ENCODE assay signal across 1 cellular context in the genomic region with DNA sequence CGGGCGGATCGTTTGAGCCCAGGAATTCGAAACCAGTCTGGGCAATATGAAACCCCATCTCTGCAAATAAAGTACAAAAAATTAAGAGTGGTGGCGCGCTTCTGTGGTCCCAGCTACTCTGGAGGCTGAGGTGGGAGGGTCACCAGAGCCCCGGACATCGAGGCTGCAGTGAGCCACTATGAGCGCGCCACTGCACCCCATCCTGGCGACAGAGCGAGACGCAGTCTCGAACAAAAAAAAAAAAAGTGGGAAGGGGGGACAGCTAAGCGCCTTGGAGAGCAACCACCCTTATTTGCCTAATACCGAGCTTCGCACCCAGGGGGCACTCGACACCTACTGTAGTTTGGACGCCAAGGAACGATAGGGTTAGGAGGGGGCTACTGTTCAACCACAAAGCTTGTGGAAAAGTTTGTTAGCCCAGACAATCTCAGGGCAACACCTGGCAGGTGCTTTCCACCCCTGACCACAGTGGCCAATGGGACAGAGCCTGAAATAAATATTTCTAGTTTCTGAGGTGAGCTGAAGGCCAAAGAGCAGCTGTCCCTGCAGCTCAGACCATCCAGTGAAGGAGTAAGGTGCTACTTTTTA.
TF ChIP-seq lines count a peak whose summit lies in the region.

No MANE protein-coding gene starts in this region.

TF ChIP-seq in HEK293, 187 proteins besides CTCF, POLR2A, EP300 and RAD21 (continued from another document and continues in another):
- TF ChIP-seq, protein P1, sequence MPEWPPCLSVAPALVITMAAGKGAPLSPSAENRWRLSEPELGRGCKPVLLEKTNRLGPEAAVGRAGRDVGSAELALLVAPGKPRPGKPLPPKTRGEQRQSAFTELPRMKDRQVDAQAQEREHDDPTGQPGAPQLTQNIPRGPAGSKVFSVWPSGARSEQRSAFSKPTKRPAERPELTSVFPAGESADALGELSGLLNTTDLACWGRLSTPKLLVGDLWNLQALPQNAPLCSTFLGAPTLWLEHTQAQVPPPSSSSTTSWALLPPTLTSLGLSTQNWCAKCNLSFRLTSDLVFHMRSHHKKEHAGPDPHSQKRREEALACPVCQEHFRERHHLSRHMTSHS (tag by site-specific recombination; IDR thresholded peaks at IDR 0.05) = no peak
- TF ChIP-seq ZNF366 (tag by site-specific recombination; conservative IDR thresholded peaks at IDR 0.05) (0 out of 2 replicates have a peak, but pooled peaks have one; percentile 32), HOXA7 (CRISPR knock-in tag; IDR thresholded peaks at IDR 0.05; ENCODE audit: borderline replicate concordance) (no peak), ZXDB (tag by site-specific recombination; IDR thresholded peaks at IDR 0.05) (no peak), ZBTB20 (tag by site-specific recombination; IDR thresholded peaks at IDR 0.05) (peak; percentile 54; the same call in 1 of the 2 replicates), ZNF266 (tag by site-specific recombination; IDR thresholded peaks at IDR 0.05; ENCODE audit: low read depth) (no peak), ZNF624 (tag by site-specific recombination; IDR thresholded peaks at IDR 0.05) (no peak), EGR2 (tag by site-specific recombination; IDR thresholded peaks at IDR 0.05; ENCODE audit: low read depth) (no peak), ZNF335 (tag by site-specific recombination; conservative IDR thresholded peaks at IDR 0.05) (peak; percentile 13; the same call in 1 of the 2 replicates), ZNF843 (tag by site-specific recombination; IDR thresholded peaks at IDR 0.05) (no peak; the same call in 1 of the 2 replicates), ZNF621 (tag by site-specific recombination; IDR thresholded peaks at IDR 0.05) (no peak), ZNF311 (tag by site-specific recombination; IDR thresholded peaks at IDR 0.05; ENCODE audit: borderline replicate concordance) (no peak), ZNF211 (tag by site-specific recombination; IDR thresholded peaks at IDR 0.05; ENCODE audit: low read depth) (no peak), SALL2 (tag by site-specific recombination; IDR thresholded peaks at IDR 0.05; ENCODE audit: borderline replicate concordance) (no peak), ZNF654 (tag by site-specific recombination; IDR thresholded peaks at IDR 0.05; ENCODE audit: low read depth) (peak; percentile 68), ZNF175 (tag by site-specific recombination; IDR thresholded peaks at IDR 0.05) (no peak), ZNF701 (tag by site-specific recombination; IDR thresholded peaks at IDR 0.05) (no peak), GLI2 (tag by site-specific recombination; IDR thresholded peaks at IDR 0.05; ENCODE audit: borderline replicate concordance, low read depth) (no peak), ZNF341 (tag by site-specific recombination; IDR thresholded peaks at IDR 0.05; ENCODE audit: low read depth) (peak; percentile 58; the same call in 1 of the 2 replicates), ZNF426 (tag by site-specific recombination; IDR thresholded peaks at IDR 0.05) (no peak), ZEB2 (tag by site-specific recombination; IDR thresholded peaks at IDR 0.05) (peak; percentile 49), ZNF10 (tag by site-specific recombination; IDR thresholded peaks at IDR 0.05) (no peak), ZNF146 (tag by site-specific recombination; IDR thresholded peaks at IDR 0.05) (no peak; the same call in 1 of the 2 replicates), ZNF777 (tag by site-specific recombination; IDR thresholded peaks at IDR 0.05; ENCODE audit: borderline replicate concordance) (no peak), ZSCAN23 (tag by site-specific recombination; IDR thresholded peaks at IDR 0.05) (no peak), ZNF2 (tag by site-specific recombination; IDR thresholded peaks at IDR 0.05) (peak; percentile 42), ZBTB48 (tag by site-specific recombination; IDR thresholded peaks at IDR 0.05) (no peak), KLF7 (tag by site-specific recombination; IDR thresholded peaks at IDR 0.05; ENCODE audit: borderline replicate concordance) (no peak), YY1 (tag by site-specific recombination; IDR thresholded peaks at IDR 0.05) (no peak), FEZF1 (tag by site-specific recombination; IDR thresholded peaks at IDR 0.05) (no peak), ZNF560 (tag by site-specific recombination; IDR thresholded peaks at IDR 0.05; ENCODE audit: borderline replicate concordance) (no peak), ZNF140 (tag by site-specific recombination; IDR thresholded peaks at IDR 0.05) (no peak), ZNF19 (tag by site-specific recombination; IDR thresholded peaks at IDR 0.05; ENCODE audit: low read depth) (no peak)
- TF ChIP-seq, protein P2, sequence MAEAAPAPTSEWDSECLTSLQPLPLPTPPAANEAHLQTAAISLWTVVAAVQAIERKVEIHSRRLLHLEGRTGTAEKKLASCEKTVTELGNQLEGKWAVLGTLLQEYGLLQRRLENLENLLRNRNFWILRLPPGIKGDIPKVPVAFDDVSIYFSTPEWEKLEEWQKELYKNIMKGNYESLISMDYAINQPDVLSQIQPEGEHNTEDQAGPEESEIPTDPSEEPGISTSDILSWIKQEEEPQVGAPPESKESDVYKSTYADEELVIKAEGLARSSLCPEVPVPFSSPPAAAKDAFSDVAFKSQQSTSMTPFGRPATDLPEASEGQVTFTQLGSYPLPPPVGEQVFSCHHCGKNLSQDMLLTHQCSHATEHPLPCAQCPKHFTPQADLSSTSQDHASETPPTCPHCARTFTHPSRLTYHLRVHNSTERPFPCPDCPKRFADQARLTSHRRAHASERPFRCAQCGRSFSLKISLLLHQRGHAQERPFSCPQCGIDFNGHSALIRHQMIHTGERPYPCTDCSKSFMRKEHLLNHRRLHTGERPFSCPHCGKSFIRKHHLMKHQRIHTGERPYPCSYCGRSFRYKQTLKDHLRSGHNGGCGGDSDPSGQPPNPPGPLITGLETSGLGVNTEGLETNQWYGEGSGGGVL (tag by site-specific recombination; IDR thresholded peaks at IDR 0.05) = no peak
- TF ChIP-seq, protein P3, sequence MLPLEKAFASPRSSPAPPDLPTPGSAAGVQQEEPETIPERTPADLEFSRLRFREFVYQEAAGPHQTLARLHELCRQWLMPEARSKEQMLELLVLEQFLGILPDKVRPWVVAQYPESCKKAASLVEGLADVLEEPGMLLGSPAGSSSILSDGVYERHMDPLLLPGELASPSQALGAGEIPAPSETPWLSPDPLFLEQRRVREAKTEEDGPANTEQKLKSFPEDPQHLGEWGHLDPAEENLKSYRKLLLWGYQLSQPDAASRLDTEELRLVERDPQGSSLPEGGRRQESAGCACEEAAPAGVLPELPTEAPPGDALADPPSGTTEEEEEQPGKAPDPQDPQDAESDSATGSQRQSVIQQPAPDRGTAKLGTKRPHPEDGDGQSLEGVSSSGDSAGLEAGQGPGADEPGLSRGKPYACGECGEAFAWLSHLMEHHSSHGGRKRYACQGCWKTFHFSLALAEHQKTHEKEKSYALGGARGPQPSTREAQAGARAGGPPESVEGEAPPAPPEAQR (tag by site-specific recombination; IDR thresholded peaks at IDR 0.05) = no peak
- TF ChIP-seq, protein P4, sequence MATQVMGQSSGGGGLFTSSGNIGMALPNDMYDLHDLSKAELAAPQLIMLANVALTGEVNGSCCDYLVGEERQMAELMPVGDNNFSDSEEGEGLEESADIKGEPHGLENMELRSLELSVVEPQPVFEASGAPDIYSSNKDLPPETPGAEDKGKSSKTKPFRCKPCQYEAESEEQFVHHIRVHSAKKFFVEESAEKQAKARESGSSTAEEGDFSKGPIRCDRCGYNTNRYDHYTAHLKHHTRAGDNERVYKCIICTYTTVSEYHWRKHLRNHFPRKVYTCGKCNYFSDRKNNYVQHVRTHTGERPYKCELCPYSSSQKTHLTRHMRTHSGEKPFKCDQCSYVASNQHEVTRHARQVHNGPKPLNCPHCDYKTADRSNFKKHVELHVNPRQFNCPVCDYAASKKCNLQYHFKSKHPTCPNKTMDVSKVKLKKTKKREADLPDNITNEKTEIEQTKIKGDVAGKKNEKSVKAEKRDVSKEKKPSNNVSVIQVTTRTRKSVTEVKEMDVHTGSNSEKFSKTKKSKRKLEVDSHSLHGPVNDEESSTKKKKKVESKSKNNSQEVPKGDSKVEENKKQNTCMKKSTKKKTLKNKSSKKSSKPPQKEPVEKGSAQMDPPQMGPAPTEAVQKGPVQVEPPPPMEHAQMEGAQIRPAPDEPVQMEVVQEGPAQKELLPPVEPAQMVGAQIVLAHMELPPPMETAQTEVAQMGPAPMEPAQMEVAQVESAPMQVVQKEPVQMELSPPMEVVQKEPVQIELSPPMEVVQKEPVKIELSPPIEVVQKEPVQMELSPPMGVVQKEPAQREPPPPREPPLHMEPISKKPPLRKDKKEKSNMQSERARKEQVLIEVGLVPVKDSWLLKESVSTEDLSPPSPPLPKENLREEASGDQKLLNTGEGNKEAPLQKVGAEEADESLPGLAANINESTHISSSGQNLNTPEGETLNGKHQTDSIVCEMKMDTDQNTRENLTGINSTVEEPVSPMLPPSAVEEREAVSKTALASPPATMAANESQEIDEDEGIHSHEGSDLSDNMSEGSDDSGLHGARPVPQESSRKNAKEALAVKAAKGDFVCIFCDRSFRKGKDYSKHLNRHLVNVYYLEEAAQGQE (tag by site-specific recombination; IDR thresholded peaks at IDR 0.05) = peak; percentile 79
- TF ChIP-seq, protein P5, sequence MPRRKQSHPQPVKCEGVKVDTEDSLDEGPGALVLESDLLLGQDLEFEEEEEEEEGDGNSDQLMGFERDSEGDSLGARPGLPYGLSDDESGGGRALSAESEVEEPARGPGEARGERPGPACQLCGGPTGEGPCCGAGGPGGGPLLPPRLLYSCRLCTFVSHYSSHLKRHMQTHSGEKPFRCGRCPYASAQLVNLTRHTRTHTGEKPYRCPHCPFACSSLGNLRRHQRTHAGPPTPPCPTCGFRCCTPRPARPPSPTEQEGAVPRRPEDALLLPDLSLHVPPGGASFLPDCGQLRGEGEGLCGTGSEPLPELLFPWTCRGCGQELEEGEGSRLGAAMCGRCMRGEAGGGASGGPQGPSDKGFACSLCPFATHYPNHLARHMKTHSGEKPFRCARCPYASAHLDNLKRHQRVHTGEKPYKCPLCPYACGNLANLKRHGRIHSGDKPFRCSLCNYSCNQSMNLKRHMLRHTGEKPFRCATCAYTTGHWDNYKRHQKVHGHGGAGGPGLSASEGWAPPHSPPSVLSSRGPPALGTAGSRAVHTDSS (tag by site-specific recombination; IDR thresholded peaks at IDR 0.05) = no peak
- TF ChIP-seq, protein P6, sequence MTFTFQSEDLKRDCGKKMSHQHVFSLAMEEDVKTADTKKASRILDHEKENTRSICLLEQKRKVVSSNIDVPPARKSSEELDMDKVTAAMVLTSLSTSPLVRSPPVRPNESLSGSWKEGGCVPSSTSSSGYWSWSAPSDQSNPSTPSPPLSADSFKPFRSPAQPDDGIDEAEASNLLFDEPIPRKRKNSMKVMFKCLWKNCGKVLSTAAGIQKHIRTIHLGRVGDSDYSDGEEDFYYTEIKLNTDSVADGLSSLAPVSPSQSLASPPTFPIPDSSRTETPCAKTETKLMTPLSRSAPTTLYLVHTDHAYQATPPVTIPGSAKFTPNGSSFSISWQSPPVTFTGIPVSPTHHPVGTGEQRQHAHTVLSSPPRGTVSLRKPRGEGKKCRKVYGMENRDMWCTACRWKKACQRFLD (tag by site-specific recombination; IDR thresholded peaks at IDR 0.05) = no peak
- TF ChIP-seq, protein P7, sequence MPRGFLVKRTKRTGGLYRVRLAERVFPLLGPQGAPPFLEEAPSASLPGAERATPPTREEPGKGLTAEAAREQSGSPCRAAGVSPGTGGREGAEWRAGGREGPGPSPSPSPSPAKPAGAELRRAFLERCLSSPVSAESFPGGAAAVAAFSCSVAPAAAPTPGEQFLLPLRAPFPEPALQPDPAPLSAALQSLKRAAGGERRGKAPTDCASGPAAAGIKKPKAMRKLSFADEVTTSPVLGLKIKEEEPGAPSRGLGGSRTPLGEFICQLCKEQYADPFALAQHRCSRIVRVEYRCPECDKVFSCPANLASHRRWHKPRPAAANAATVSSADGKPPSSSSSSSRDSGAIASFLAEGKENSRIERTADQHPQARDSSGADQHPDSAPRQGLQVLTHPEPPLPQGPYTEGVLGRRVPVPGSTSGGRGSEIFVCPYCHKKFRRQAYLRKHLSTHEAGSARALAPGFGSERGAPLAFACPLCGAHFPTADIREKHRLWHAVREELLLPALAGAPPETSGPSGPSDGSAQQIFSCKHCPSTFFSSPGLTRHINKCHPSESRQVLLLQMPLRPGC (tag by site-specific recombination; IDR thresholded peaks at IDR 0.05) = no peak
- TF ChIP-seq, protein P8, sequence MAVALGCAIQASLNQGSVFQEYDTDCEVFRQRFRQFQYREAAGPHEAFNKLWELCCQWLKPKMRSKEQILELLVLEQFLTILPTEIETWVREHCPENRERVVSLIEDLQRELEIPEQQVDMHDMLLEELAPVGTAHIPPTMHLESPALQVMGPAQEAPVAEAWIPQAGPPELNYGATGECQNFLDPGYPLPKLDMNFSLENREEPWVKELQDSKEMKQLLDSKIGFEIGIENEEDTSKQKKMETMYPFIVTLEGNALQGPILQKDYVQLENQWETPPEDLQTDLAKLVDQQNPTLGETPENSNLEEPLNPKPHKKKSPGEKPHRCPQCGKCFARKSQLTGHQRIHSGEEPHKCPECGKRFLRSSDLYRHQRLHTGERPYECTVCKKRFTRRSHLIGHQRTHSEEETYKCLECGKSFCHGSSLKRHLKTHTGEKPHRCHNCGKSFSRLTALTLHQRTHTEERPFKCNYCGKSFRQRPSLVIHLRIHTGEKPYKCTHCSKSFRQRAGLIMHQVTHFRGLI (tag by site-specific recombination; IDR thresholded peaks at IDR 0.05) = no peak
- TF ChIP-seq, protein P9, sequence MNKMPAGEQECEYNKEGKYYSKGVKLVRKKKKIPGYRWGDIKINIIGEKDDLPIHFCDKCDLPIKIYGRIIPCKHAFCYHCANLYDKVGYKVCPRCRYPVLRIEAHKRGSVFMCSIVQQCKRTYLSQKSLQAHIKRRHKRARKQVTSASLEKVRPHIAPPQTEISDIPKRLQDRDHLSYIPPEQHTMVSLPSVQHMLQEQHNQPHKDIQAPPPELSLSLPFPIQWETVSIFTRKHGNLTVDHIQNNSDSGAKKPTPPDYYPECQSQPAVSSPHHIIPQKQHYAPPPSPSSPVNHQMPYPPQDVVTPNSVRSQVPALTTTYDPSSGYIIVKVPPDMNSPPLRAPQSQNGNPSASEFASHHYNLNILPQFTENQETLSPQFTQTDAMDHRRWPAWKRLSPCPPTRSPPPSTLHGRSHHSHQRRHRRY (tag by site-specific recombination; IDR thresholded peaks at IDR 0.05) = no peak
- TF ChIP-seq, protein P10, sequence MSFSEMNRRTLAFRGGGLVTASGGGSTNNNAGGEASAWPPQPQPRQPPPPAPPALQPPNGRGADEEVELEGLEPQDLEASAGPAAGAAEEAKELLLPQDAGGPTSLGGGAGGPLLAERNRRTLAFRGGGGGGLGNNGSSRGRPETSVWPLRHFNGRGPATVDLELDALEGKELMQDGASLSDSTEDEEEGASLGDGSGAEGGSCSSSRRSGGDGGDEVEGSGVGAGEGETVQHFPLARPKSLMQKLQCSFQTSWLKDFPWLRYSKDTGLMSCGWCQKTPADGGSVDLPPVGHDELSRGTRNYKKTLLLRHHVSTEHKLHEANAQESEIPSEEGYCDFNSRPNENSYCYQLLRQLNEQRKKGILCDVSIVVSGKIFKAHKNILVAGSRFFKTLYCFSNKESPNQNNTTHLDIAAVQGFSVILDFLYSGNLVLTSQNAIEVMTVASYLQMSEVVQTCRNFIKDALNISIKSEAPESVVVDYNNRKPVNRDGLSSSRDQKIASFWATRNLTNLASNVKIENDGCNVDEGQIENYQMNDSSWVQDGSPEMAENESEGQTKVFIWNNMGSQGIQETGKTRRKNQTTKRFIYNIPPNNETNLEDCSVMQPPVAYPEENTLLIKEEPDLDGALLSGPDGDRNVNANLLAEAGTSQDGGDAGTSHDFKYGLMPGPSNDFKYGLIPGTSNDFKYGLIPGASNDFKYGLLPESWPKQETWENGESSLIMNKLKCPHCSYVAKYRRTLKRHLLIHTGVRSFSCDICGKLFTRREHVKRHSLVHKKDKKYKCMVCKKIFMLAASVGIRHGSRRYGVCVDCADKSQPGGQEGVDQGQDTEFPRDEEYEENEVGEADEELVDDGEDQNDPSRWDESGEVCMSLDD (tag by site-specific recombination; IDR thresholded peaks at IDR 0.05) = 0 out of 2 replicates have a peak, but pooled peaks have one; percentile 9
